ENCODE assay signal across 31 cellular contexts in genomic region chr16:6531067-6531466, GRCh38.
"Had no signal": no experiment of that assay in that cellular context is flagged by ENCODE, and none has a peak within 500 bp of the region (broad histone marks: within the 10 kb centered on the region; RNA-seq: fewer than 3 reads in every experiment).

No MANE protein-coding gene starts in this region.

- H3K36me3 ChIP-seq: adrenal gland, ascending aorta, brain microvascular endothelial cell, breast epithelium, cardiac muscle cell had no signal

- H3K27ac ChIP-seq: adrenal gland, ascending aorta, body of pancreas, brain microvascular endothelial cell, breast epithelium, cardiac muscle cell had no signal

- H3K9me3 ChIP-seq: adrenal gland, ascending aorta, body of pancreas, breast epithelium had no signal

- DNase-seq: activated effector memory CD4-positive, alpha-beta T cell treated with anti-CD3 and anti-CD28 coated beads, Interleukin-2, amount 50 U/mL, for 16 hours; activated effector memory CD4-positive, alpha-beta T cell treated with Interleukin-2 at 50 U/mL for 16 hours; activated gamma-delta T cell; activated gamma-delta T cell treated with Interleukin-2 at 50 U/mL for 16 hours; activated naive CD4-positive, alpha-beta T cell; activated naive CD4-positive, alpha-beta T cell treated with anti-CD3 and anti-CD28 coated beads for 36 hours; activated naive CD4-positive, alpha-beta T cell treated with anti-CD3 and anti-CD28 coated beads, Interleukin-2, amount 10 ng/mL, durations not matched to agents 7 days and 5 days; activated naive CD4-positive, alpha-beta T cell treated with anti-CD3 and anti-CD28 coated beads, Interleukin-2, amount 50 U/mL, for 16 hours; activated naive CD4-positive, alpha-beta T cell treated with Interleukin-2 at 50 U/mL for 16 hours; activated naive CD8-positive, alpha-beta T cell treated with anti-CD3 and anti-CD28 coated beads for 36 hours; activated naive CD8-positive, alpha-beta T cell treated with anti-CD3 and anti-CD28 coated beads, Interleukin-2, amount 10 ng/mL, durations not matched to agents 7 days and 5 days; activated naive CD8-positive, alpha-beta T cell treated with anti-CD3 and anti-CD28 coated beads, Interleukin-2, amount 50 U/mL, for 24 hours; activated T-cell treated with anti-CD3 and anti-CD28 coated beads, Interleukin-2, amount 50 U/mL, for 1 hour; activated T-cell treated with anti-CD3 and anti-CD28 coated beads, Interleukin-2, amount 50 U/mL, for 24 hours; activated T-cell treated with anti-CD3 and anti-CD28 coated beads, Interleukin-2, amount 50 U/mL, for 4 hours; activated T-cell treated with anti-CD3 and anti-CD28 coated beads, Interleukin-2, amount 50 U/mL, for 48 hours; activated T-cell treated with anti-CD3 and anti-CD28 coated beads, Interleukin-2, amount 50 U/mL, for 72 hours; adrenal gland; amniotic stem cell; amygdala; anterior cingulate cortex; aorta; body of pancreas; brain microvascular endothelial cell; central memory CD4-positive, alpha-beta T cell; cerebellar nuclear complex had no signal

- H3K4me3 ChIP-seq: adrenal gland, ascending aorta, body of pancreas, breast epithelium, cardiac muscle cell had no signal

- H3K27me3 ChIP-seq: adrenal gland, ascending aorta, body of pancreas, brain microvascular endothelial cell, breast epithelium, cardiac muscle cell had no signal

- H3K4me1 ChIP-seq: adrenal gland, ascending aorta, body of pancreas, breast epithelium had no signal

- ATAC-seq: activated naive CD4-positive, alpha-beta T cell treated with anti-CD3 and anti-CD28 coated beads, Interleukin-2, amount 50 U/mL, for 72 hours; activated naive CD8-positive, alpha-beta T cell treated with anti-CD3 and anti-CD28 coated beads, Interleukin-2, amount 50 U/mL, for 24 hours; activated T-cell treated with anti-CD3 and anti-CD28 coated beads, Interleukin-2, amount 50 U/mL, for 4 hours; activated T-cell treated with anti-CD3 and anti-CD28 coated beads, Interleukin-2, amount 50 U/mL, for 72 hours; activated T-helper 17 cell treated with anti-CD3 and anti-CD28 coated beads, Interleukin-2, amount 50 U/mL, for 72 hours; body of pancreas had no signal
